Comparison of ENCODE assay signal across 18 cellular contexts in the genomic region with DNA sequence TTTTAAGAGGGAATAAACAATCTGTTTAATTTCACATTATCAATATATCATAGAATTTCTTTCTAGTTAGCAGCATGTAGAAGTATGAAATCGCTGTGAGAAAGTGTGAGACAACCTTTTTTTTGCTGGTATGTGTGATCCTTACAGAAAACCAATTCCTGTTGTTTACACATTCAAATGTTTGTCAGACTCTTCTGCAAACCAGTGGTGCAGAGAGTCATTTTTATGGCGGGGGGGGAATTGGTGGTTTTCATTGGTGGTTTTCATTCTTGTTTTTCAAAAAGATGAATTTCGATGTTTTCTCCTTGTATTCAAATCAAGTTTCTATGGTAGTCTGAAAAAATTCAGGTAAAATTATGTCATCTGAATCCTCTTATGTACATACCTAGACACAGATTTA. TPM values are rescaled to one million over a fixed set of nuclear protein-coding genes. Genes with fewer than 3 reads are reported as not detected.
DNase-seq lines count a peak whose midpoint lies in the region; ATAC-seq and TF ChIP-seq lines count a peak whose summit lies in the region.
"Had no signal": no experiment of that assay in that cellular context is flagged by ENCODE, and none has a peak within 500 bp of the region (broad histone marks: within the 10 kb centered on the region; RNA-seq: fewer than 3 reads in every experiment).

No MANE protein-coding gene starts in this region.

- H3K9me3 ChIP-seq in RWPE2 (ENCODE audit: severe bottlenecking): no peaks in the 10 kb centered on the region

- no peaks in the 10 kb centered on the region for H3K36me3 Mint-ChIP-seq in natural killer cell
- no peaks in the 10 kb centered on the region for H3K36me3 Mint-ChIP-seq in activated naive CD4-positive, alpha-beta T cell treated with anti-CD3 and anti-CD28 coated beads, Interleukin-2, amount 50 U/mL, for 72 hours

- H3K27ac ChIP-seq in RWPE2 (ENCODE audit: poor library complexity, severe bottlenecking): peak overlapping the region; percentile 94
- H3K27ac ChIP-seq: A549, C4-2B had no signal

- no peaks in the 10 kb centered on the region for H3K27me3 ChIP-seq in RWPE2 (ENCODE audit: insufficient read depth, poor library complexity, severe bottlenecking)

- no peak overlapping the region for H3K27ac Mint-ChIP-seq in natural killer cell
- H3K27ac Mint-ChIP-seq in activated naive CD4-positive, alpha-beta T cell treated with anti-CD3 and anti-CD28 coated beads, Interleukin-2, amount 50 U/mL, for 72 hours: no peak overlapping the region
- H3K27ac Mint-ChIP-seq: CD4-positive, alpha-beta T cell; GM23338; HFFc6 had no signal

- H3K4me3 Mint-ChIP-seq in natural killer cell: no peak overlapping the region
- H3K4me3 Mint-ChIP-seq: CD4-positive, alpha-beta T cell; GM23338; HFFc6 had no signal

- peaks cover 5 to 6% of the 10 kb centered on the region in 2 donors for H3K9me3 Mint-ChIP-seq in natural killer cell
- no peaks in the 10 kb centered on the region for H3K9me3 Mint-ChIP-seq in activated naive CD4-positive, alpha-beta T cell treated with anti-CD3 and anti-CD28 coated beads, Interleukin-2, amount 50 U/mL, for 72 hours
- H3K9me3 Mint-ChIP-seq: HFFc6 had no signal

- no peaks in the 10 kb centered on the region for H3K36me3 ChIP-seq in RWPE2 (ENCODE audit: low read depth)

- no peaks in the 10 kb centered on the region for H3K4me1 Mint-ChIP-seq in natural killer cell

- DNase-seq in H4 (ENCODE audit: low spot score) (peak; percentile 10), NCI-H526 treated with DMSO at 0.1 percent for 48 hours (lab: John Stamatoyannopoulos, UW) (peak; percentile 13), RWPE2 (ENCODE audit: low spot score) (no peak), natural killer cell (no peak)
- no peak for DNase-seq in activated effector memory CD4-positive, alpha-beta T cell treated with anti-CD3 and anti-CD28 coated beads, Interleukin-2, amount 50 U/mL, for 16 hours
- DNase-seq in activated naive CD4-positive, alpha-beta T cell treated with anti-CD3 and anti-CD28 coated beads, Interleukin-2, amount 50 U/mL, for 72 hours (ENCODE audit: low spot score in 2 of 2): no peak
- DNase-seq: AML-193; Caco-2; CD4-positive, alpha-beta T cell; H7; HFFc6; IMR-90 had no signal

- H3K4me1 ChIP-seq in RWPE2 (ENCODE audit: insufficient read depth, poor library complexity, severe bottlenecking): peaks cover 48% of the 10 kb centered on the region

- no peaks in the 10 kb centered on the region for H3K27me3 Mint-ChIP-seq in natural killer cell (ENCODE audit: low read depth in 2 of 2)
- H3K27me3 Mint-ChIP-seq: CD4-positive, alpha-beta T cell had no signal

- intact Hi-C loops in natural killer cell (cut with micrococcal nuclease): no loop called here

- no peak overlapping the region for H3K4me3 ChIP-seq in RWPE2 (ENCODE audit: severe bottlenecking)
- H3K4me3 ChIP-seq: A549, GM23338, K562 had no signal

- ATAC-seq in RWPE2 (ENCODE audit: low read depth) (no peak), GM19035 (IDR thresholded peaks at IDR 0.05; ENCODE audit: unreplicated experiment) (no peak), natural killer cell (no peak)
- no peak for ATAC-seq in activated naive CD4-positive, alpha-beta T cell treated with anti-CD3 and anti-CD28 coated beads, Interleukin-2, amount 50 U/mL, for 72 hours
- ATAC-seq: A549, GM23338, HCT116, K562 had no signal

- TF ChIP-seq CTCF in RWPE2 (IDR thresholded peaks at IDR 0.05; ENCODE audit: poor library complexity, severe bottlenecking): no peak
- no peak for TF ChIP-seq CTCF in natural killer cell (IDR thresholded peaks at IDR 0.05)

RNA-seq across cellular contexts. Expression of a gene that starts 57.8 kb away (rescaled TPM):
- not detected in 2 replicates for total RNA-seq in H4 (2014; rRNA removed; shearing (Covaris generic))
- not detected for total RNA-seq in natural killer cell
- total RNA-seq in activated naive CD4-positive, alpha-beta T cell treated with anti-CD3 and anti-CD28 coated beads, Interleukin-2, amount 50 U/mL, for 72 hours: not detected
- total RNA-seq: CD4-positive, alpha-beta T cell had no signal

Comparison
In these comparisons a context has a peak if more than half of its experiments do, and no peak if none do; other contexts are left out.
1. DNase-seq: peak in H4 (single experiment) and NCI-H526 treated with DMSO at 0.1 percent for 48 hours (single experiment); none in RWPE2 (single experiment), natural killer cell (single experiment), activated effector memory CD4-positive, alpha-beta T cell treated with anti-CD3 and anti-CD28 coated beads, Interleukin-2, amount 50 U/mL, for 16 hours (single experiment) and activated naive CD4-positive, alpha-beta T cell treated with anti-CD3 and anti-CD28 coated beads, Interleukin-2, amount 50 U/mL, for 72 hours (0 of 2).